ENCODE assay signal across 19 cellular contexts in genomic region chr16:1471569-1472194, GRCh38. TPM values are rescaled to one million over a fixed set of nuclear protein-coding genes. Genes with fewer than 3 reads are reported as not detected.
DNase-seq lines count a peak whose midpoint lies in the region; ATAC-seq, FAIRE-seq and TF ChIP-seq lines count a peak whose summit lies in the region.
"Had no signal": no experiment of that assay in that cellular context is flagged by ENCODE, and none has a peak within 500 bp of the region (broad histone marks: within the 10 kb centered on the region; RNA-seq: fewer than 3 reads in every experiment).

No MANE protein-coding gene starts in this region.

- 80 to 90% (median 87%) methylated on average over 26 of the region's 26 CpGs for WGBS in heart left ventricle, 4 donors

- H3K27ac ChIP-seq in muscle layer of duodenum (ENCODE audit: low read length) (peak overlapping the region; percentile 39), upper lobe of right lung (peak overlapping the region; percentile 36), heart left ventricle (peak overlapping the region in 1 of 12 donors; percentile 90)
- H3K27ac ChIP-seq: colonic mucosa had no signal

- TF ChIP-seq POLR2A in GM12891 (IDR thresholded peaks at IDR 0.05; ENCODE audit: low read depth, low read length) (no peak), heart left ventricle (IDR thresholded peaks at IDR 0.05) (no peak)

- H3K4me3 Mint-ChIP-seq in natural killer cell (peak overlapping the region; percentile 13), T-helper 17 cell (no peak overlapping the region)
- no peak overlapping the region for H3K4me3 Mint-ChIP-seq in natural killer cell treated with Interleukin-12 subunit alpha and Interleukin-12 subunit beta and Interleukin-15 and Interleukin-18, amount 100 ng/mL, for 72 hours
- H3K4me3 Mint-ChIP-seq: activated CD4-positive, alpha-beta memory T cell treated with anti-CD3 and anti-CD28 coated beads, Interleukin-2, amount 10 ng/mL, durations not matched to agents 7 days and 5 days had no signal

- H3K9me3 Mint-ChIP-seq in natural killer cell = no peaks in the 10 kb centered on the region
- H3K9me3 Mint-ChIP-seq in natural killer cell treated with Interleukin-12 subunit alpha and Interleukin-12 subunit beta and Interleukin-15 and Interleukin-18, amount 100 ng/mL, for 72 hours = no peaks in the 10 kb centered on the region
- H3K9me3 Mint-ChIP-seq: activated CD4-positive, alpha-beta memory T cell treated with anti-CD3 and anti-CD28 coated beads, Interleukin-2, amount 10 ng/mL, durations not matched to agents 7 days and 5 days had no signal

- no peak for ATAC-seq in natural killer cell
- no peak for ATAC-seq in natural killer cell treated with Interleukin-12 subunit alpha and Interleukin-12 subunit beta and Interleukin-15 and Interleukin-18, amount 100 ng/mL, for 72 hours
- ATAC-seq in T-helper 17 cell = no peak
- no peak for ATAC-seq in upper lobe of right lung
- ATAC-seq in GM21381 (IDR thresholded peaks at IDR 0.05; ENCODE audit: unreplicated experiment) = no peak
- ATAC-seq in heart left ventricle = no peak

- intact Hi-C loops in natural killer cell (cut with micrococcal nuclease) (no loop called here), upper lobe of right lung (cut with DNase I) (no loop called here), heart left ventricle (cut with DNase I) (loop anchor here in 1 of 10 donors (5.0 kb wide), 1 partner anchor 49 kb away; the partner anchor contains the start of gene UQCC4)

- TF ChIP-seq CTCF in natural killer cell (IDR thresholded peaks at IDR 0.05) = no peak
- TF ChIP-seq CTCF in upper lobe of right lung (IDR thresholded peaks at IDR 0.05) = no peak
- no peak for TF ChIP-seq CTCF in heart left ventricle (IDR thresholded peaks at IDR 0.05)

- H3K27ac Mint-ChIP-seq in natural killer cell (peak overlapping the region in 1 of 2 donors; percentile 79), T-helper 17 cell (peak overlapping the region; percentile 34)
- H3K27ac Mint-ChIP-seq in natural killer cell treated with Interleukin-12 subunit alpha and Interleukin-12 subunit beta and Interleukin-15 and Interleukin-18, amount 100 ng/mL, for 72 hours = no peak overlapping the region
- H3K27ac Mint-ChIP-seq: activated CD4-positive, alpha-beta memory T cell treated with anti-CD3 and anti-CD28 coated beads, Interleukin-2, amount 10 ng/mL, durations not matched to agents 7 days and 5 days had no signal

- no peak for DNase-seq in natural killer cell
- DNase-seq in natural killer cell treated with Interleukin-12 subunit alpha and Interleukin-12 subunit beta and Interleukin-15 and Interleukin-18, amount 100 ng/mL, for 72 hours (ENCODE audit: low spot score) = no peak
- no peak for DNase-seq in T-helper 17 cell
- no peak for DNase-seq in upper lobe of right lung
- DNase-seq in GM12891 (ENCODE audit: insufficient read length, low spot score) = no peak
- DNase-seq in heart left ventricle = no peak
- DNase-seq: activated CD4-positive, alpha-beta memory T cell treated with anti-CD3 and anti-CD28 coated beads, Interleukin-2, amount 10 ng/mL, durations not matched to agents 7 days and 5 days; colonic mucosa; erythroblast; head of caudate nucleus; SHP77; stimulated activated CD4-positive, alpha-beta T cell treated with anti-CD3 and anti-CD28 coated beads, Interleukin-4, amount 100 ng/mL, for 24 hours had no signal

- no peaks in the 10 kb centered on the region for H3K27me3 Mint-ChIP-seq in natural killer cell (ENCODE audit: low read depth in 2 of 2)
- no peaks in the 10 kb centered on the region for H3K27me3 Mint-ChIP-seq in natural killer cell treated with Interleukin-12 subunit alpha and Interleukin-12 subunit beta and Interleukin-15 and Interleukin-18, amount 100 ng/mL, for 72 hours
- H3K27me3 Mint-ChIP-seq in T-helper 17 cell = no peaks in the 10 kb centered on the region
- H3K27me3 Mint-ChIP-seq: activated CD4-positive, alpha-beta memory T cell treated with anti-CD3 and anti-CD28 coated beads, Interleukin-2, amount 10 ng/mL, durations not matched to agents 7 days and 5 days had no signal

- no peaks in the 10 kb centered on the region for H3K36me3 ChIP-seq in muscle layer of duodenum (ENCODE audit: control insufficient read depth in 1 of 2, insufficient read depth in 2 of 2, low read length in 2 of 2)
- H3K36me3 ChIP-seq in upper lobe of right lung = no peaks in the 10 kb centered on the region
- no peaks in the 10 kb centered on the region for H3K36me3 ChIP-seq in heart left ventricle
- H3K36me3 ChIP-seq: colonic mucosa, HAP-1 had no signal

- no peak overlapping the region for H3K4me3 ChIP-seq in muscle layer of duodenum (ENCODE audit: low read depth in 1 of 2, low read length in 2 of 2)
- H3K4me3 ChIP-seq in upper lobe of right lung = no peak overlapping the region
- H3K4me3 ChIP-seq in heart left ventricle = peak overlapping the region in 1 of 12 donors; percentile 28
- H3K4me3 ChIP-seq: colonic mucosa, HAP-1 had no signal

- H3K36me3 Mint-ChIP-seq in natural killer cell (no peaks in the 10 kb centered on the region), T-helper 17 cell (ENCODE audit: low read depth) (no peaks in the 10 kb centered on the region)
- H3K36me3 Mint-ChIP-seq in natural killer cell treated with Interleukin-12 subunit alpha and Interleukin-12 subunit beta and Interleukin-15 and Interleukin-18, amount 100 ng/mL, for 72 hours = no peaks in the 10 kb centered on the region

- H3K4me1 Mint-ChIP-seq in natural killer cell (peaks cover 15 to 52% of the 10 kb centered on the region in 2 donors), T-helper 17 cell (peaks cover 28% of the 10 kb centered on the region)
- peaks cover 4 to 14% of the 10 kb centered on the region in 2 donors for H3K4me1 Mint-ChIP-seq in natural killer cell treated with Interleukin-12 subunit alpha and Interleukin-12 subunit beta and Interleukin-15 and Interleukin-18, amount 100 ng/mL, for 72 hours (ENCODE audit: low read depth in 2 of 2)

- no peaks in the 10 kb centered on the region for H3K9me3 ChIP-seq in T-helper 17 cell (ENCODE audit: control insufficient read depth, low read length, poor library complexity, severe bottlenecking)
- no peaks in the 10 kb centered on the region for H3K9me3 ChIP-seq in muscle layer of duodenum (ENCODE audit: control insufficient read depth in 1 of 2, low read length in 2 of 2)
- H3K9me3 ChIP-seq in upper lobe of right lung = no peaks in the 10 kb centered on the region
- no peaks in the 10 kb centered on the region for H3K9me3 ChIP-seq in heart left ventricle
- H3K9me3 ChIP-seq: colonic mucosa, HAP-1 had no signal

- H3K4me1 ChIP-seq in muscle layer of duodenum (ENCODE audit: control insufficient read depth in 1 of 2, insufficient read depth in 2 of 2, low read length in 2 of 2) = peaks cover 3 to 42% of the 10 kb centered on the region in 2 donors
- H3K4me1 ChIP-seq in upper lobe of right lung = peaks cover 40% of the 10 kb centered on the region
- peaks cover 0 to 54% (median 19%) of the 10 kb centered on the region in 12 donors for H3K4me1 ChIP-seq in heart left ventricle

- no peaks in the 10 kb centered on the region for H3K27me3 ChIP-seq in muscle layer of duodenum (ENCODE audit: low read depth, low read length)
- no peaks in the 10 kb centered on the region for H3K27me3 ChIP-seq in upper lobe of right lung
- no peaks in the 10 kb centered on the region for H3K27me3 ChIP-seq in heart left ventricle
- H3K27me3 ChIP-seq: colonic mucosa had no signal

- FAIRE-seq in GM12891 (lab: Jason Lieb, UNC) = no peak
- FAIRE-seq: TTC549 had no signal

TF ChIP-seq in GM12891, 5 proteins besides CTCF, POLR2A, EP300 and RAD21 (continues in another document):
- TF ChIP-seq TAF1 (IDR thresholded peaks at IDR 0.05; ENCODE audit: low read depth, low read length) = no peak
- TF ChIP-seq POU2F2 (IDR thresholded peaks at IDR 0.05; ENCODE audit: low read depth, low read length) = no peak
- no peak for TF ChIP-seq SPI1 (IDR thresholded peaks at IDR 0.05; ENCODE audit: low read depth, low read length)

RNA-seq across cellular contexts. Expression of gene CLCN7, which starts 3.1 kb away (rescaled TPM):
- total RNA-seq in natural killer cell (100 to 1,000 TPM; 117 to 125 (median 118) TPM), T-helper 17 cell (100 to 1,000 TPM in 1 of 2 donors, 10 to 100 TPM in 1; 93.9 to 113 TPM), upper lobe of right lung (138 TPM), heart left ventricle (10 to 100 TPM; 30.3 to 70.8 (median 33.6) TPM)
- total RNA-seq in natural killer cell treated with Interleukin-12 subunit alpha and Interleukin-12 subunit beta and Interleukin-15 and Interleukin-18, amount 100 ng/mL, for 72 hours = 10 to 100 TPM; 52.2 to 73.5 TPM
- 26.4 TPM for polyA plus RNA-seq in GM12891 (2012; ENCODE audit: low read depth, missing spikeins)
- polyA plus RNA-seq in heart left ventricle = 10 to 100 TPM; 32.7 to 41.5 TPM

RNA-seq across cellular contexts. Expression of gene PTX4, which starts 17.1 kb away (rescaled TPM):
- under 1 TPM in 1 of 3 donors, not detected in 2; 0.31 TPM for total RNA-seq in natural killer cell
- under 1 TPM in 1 of 2 donors, not detected in 1; 0.39 TPM for total RNA-seq in natural killer cell treated with Interleukin-12 subunit alpha and Interleukin-12 subunit beta and Interleukin-15 and Interleukin-18, amount 100 ng/mL, for 72 hours
- total RNA-seq in T-helper 17 cell = not detected
- total RNA-seq in upper lobe of right lung = not detected
- polyA plus RNA-seq in GM12891 (2012; ENCODE audit: low read depth, missing spikeins) = not detected
- under 1 TPM in 2 of 9 donors, not detected in 7; 0.20 to 0.23 TPM for total RNA-seq in heart left ventricle
- polyA plus RNA-seq in heart left ventricle = under 1 TPM in 1 of 2 donors, not detected in 1; 0.04 TPM
- total RNA-seq: activated CD4-positive, alpha-beta memory T cell treated with anti-CD3 and anti-CD28 coated beads, Interleukin-2, amount 10 ng/mL, durations not matched to agents 7 days and 5 days; colonic mucosa; kidney epithelial cell had no signal
- polyA plus RNA-seq: AG04450, aorta had no signal

RNA-seq across cellular contexts. Expression of gene TELO2, which starts 21.5 kb away (rescaled TPM):
- total RNA-seq in natural killer cell (10 to 100 TPM; 45.5 to 50.0 (median 46.5) TPM), T-helper 17 cell (10 to 100 TPM; 36.4 to 39.7 TPM), upper lobe of right lung (26.0 TPM), heart left ventricle (10 to 100 TPM; 11.8 to 29.6 (median 16.7) TPM)
- 100 to 1,000 TPM in 1 of 2 donors, 10 to 100 TPM in 1; 55.5 to 156 TPM for total RNA-seq in natural killer cell treated with Interleukin-12 subunit alpha and Interleukin-12 subunit beta and Interleukin-15 and Interleukin-18, amount 100 ng/mL, for 72 hours
- 22.3 TPM for polyA plus RNA-seq in GM12891 (2012; ENCODE audit: low read depth, missing spikeins)
- 10 to 100 TPM; 22.7 to 27.0 TPM for polyA plus RNA-seq in heart left ventricle

RNA-seq across cellular contexts. Expression of gene CCDC154, which starts 27.3 kb away (rescaled TPM):
- total RNA-seq in natural killer cell (1 to 10 TPM in 2 of 3 donors, under 1 TPM in 1; 0.88 to 1.8 (median 1.6) TPM), T-helper 17 cell (1 to 10 TPM; 1.3 to 3.6 TPM), upper lobe of right lung (4.1 TPM), heart left ventricle (1 to 10 TPM in 2 of 9 donors, under 1 TPM in 5, not detected in 2; 0.31 to 1.5 (median 0.92) TPM)
- 1 to 10 TPM in 1 of 2 donors, under 1 TPM in 1; 0.38 to 3.6 TPM for total RNA-seq in natural killer cell treated with Interleukin-12 subunit alpha and Interleukin-12 subunit beta and Interleukin-15 and Interleukin-18, amount 100 ng/mL, for 72 hours
- 0.60 TPM for polyA plus RNA-seq in GM12891 (2012; ENCODE audit: low read depth, missing spikeins)
- polyA plus RNA-seq in heart left ventricle = under 1 TPM; 0.14 to 0.65 TPM

RNA-seq across cellular contexts. Expression of gene PERCC1, which starts 40.8 kb away (rescaled TPM):
- under 1 TPM; 0.68 to 0.96 (median 0.83) TPM for total RNA-seq in natural killer cell
- total RNA-seq in natural killer cell treated with Interleukin-12 subunit alpha and Interleukin-12 subunit beta and Interleukin-15 and Interleukin-18, amount 100 ng/mL, for 72 hours = 1 to 10 TPM in 1 of 2 donors, under 1 TPM in 1; 0.98 to 1.2 TPM
- total RNA-seq in T-helper 17 cell = not detected
- not detected for total RNA-seq in upper lobe of right lung
- polyA plus RNA-seq in GM12891 (2012; ENCODE audit: low read depth, missing spikeins) = not detected
- total RNA-seq in heart left ventricle = under 1 TPM in 4 of 9 donors, not detected in 5; 0.32 to 0.60 (median 0.41) TPM
- under 1 TPM in 1 of 2 donors, not detected in 1; 0.11 TPM for polyA plus RNA-seq in heart left ventricle
- total RNA-seq: activated CD4-positive, alpha-beta memory T cell treated with anti-CD3 and anti-CD28 coated beads, Interleukin-2, amount 10 ng/mL, durations not matched to agents 7 days and 5 days; aorta; kidney epithelial cell had no signal
- polyA plus RNA-seq: AG04450, aorta had no signal
